ENCODE assay signal across 8 cellular contexts in the genomic region with DNA sequence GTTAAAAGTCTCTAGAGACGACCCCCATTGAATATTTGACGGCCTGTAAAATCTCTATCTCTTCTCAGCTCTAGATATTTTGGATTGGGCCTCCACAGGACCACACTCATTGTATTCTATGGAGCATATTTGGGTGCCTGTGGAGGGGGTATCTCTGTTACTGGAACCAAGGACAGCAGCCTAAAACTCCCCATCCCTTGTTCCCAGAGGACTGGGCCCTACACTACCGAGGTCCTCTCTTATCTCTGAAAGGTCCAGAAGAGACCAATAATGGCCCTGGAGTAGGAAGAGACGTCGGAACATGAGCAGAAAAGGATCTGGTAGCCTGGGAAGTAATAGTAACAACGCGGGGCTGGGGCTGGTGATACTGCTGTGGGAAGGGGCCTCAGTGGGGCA. TPM values are rescaled to one million over a fixed set of nuclear protein-coding genes. Genes with fewer than 3 reads are reported as not detected.
A peak's percentile ranks its signal among the peaks of the same experiment; 100 is the strongest.
DNase-seq lines count a peak whose midpoint lies in the region; ATAC-seq and TF ChIP-seq lines count a peak whose summit lies in the region.

No MANE protein-coding gene starts in this region.

- H3K4me1 Mint-ChIP-seq in activated T-cell treated with anti-CD3 and anti-CD28 coated beads, Interleukin-2, amount 50 U/mL, for 72 hours (ENCODE audit: low read depth): peaks cover 80% of the 10 kb centered on the region

- no peak for DNase-seq in activated T-cell treated with anti-CD3 and anti-CD28 coated beads, Interleukin-2, amount 50 U/mL, for 72 hours
- DNase-seq in activated T-cell treated with anti-CD3 and anti-CD28 coated beads, Interleukin-2, amount 50 U/mL, for 1 hour: no peak
- DNase-seq in ascending aorta (ENCODE audit: low spot score in 2 of 2) (no peak), right lobe of liver (no peak), upper lobe of left lung (no peak), D341Med (ENCODE audit: low spot score) (no peak), HPDE6-E6E7 (ENCODE audit: extremely low spot score) (no peak)

- TF ChIP-seq POLR2A in right lobe of liver (IDR thresholded peaks at IDR 0.05): no peak
- TF ChIP-seq POLR2A in upper lobe of left lung (IDR thresholded peaks at IDR 0.05): no peak

- TF ChIP-seq CTCF in ascending aorta (IDR thresholded peaks at IDR 0.05): no peak
- no peak for TF ChIP-seq CTCF in right lobe of liver (IDR thresholded peaks at IDR 0.05)
- no peak for TF ChIP-seq CTCF in upper lobe of left lung (IDR thresholded peaks at IDR 0.05)

- no peak for ATAC-seq in activated T-cell treated with anti-CD3 and anti-CD28 coated beads, Interleukin-2, amount 50 U/mL, for 72 hours (replicated peaks in 1 of 2)
- ATAC-seq in right lobe of liver (peak in 2 of 4 donors; percentile 5 to 11), upper lobe of left lung (ENCODE audit: low FRiP score in 2 of 2) (peak in 1 of 2 donors; percentile 5), GM18909 (IDR thresholded peaks at IDR 0.05; ENCODE audit: poor library complexity, unreplicated experiment) (no peak)

- no peaks in the 10 kb centered on the region for H3K27me3 Mint-ChIP-seq in activated T-cell treated with anti-CD3 and anti-CD28 coated beads, Interleukin-2, amount 50 U/mL, for 72 hours (ENCODE audit: low read depth)

- peak overlapping the region; percentile 97 for H3K27ac Mint-ChIP-seq in activated T-cell treated with anti-CD3 and anti-CD28 coated beads, Interleukin-2, amount 50 U/mL, for 72 hours

- H3K27ac ChIP-seq in ascending aorta (peak overlapping the region; percentile 95 to 96), right lobe of liver (peak overlapping the region; percentile 94 to 97 (median 96)), upper lobe of left lung (peak overlapping the region; percentile 95 to 98 (median 96))

- WGBS in right lobe of liver (ENCODE audit: insufficient coverage, low coverage, low lambda C conversion rate, missing lambda C conversion rate): 9% methylated on average over 7 of the region's 7 CpGs
- WGBS in upper lobe of left lung, 2 donors: 9 to 18% methylated on average over 3 to 7 of the region's 7 CpGs

- H3K4me3 Mint-ChIP-seq in activated T-cell treated with anti-CD3 and anti-CD28 coated beads, Interleukin-2, amount 50 U/mL, for 72 hours: peak overlapping the region; percentile 90 to 95

- H3K4me3 ChIP-seq in ascending aorta: peak overlapping the region; percentile 90 to 99
- peak overlapping the region; percentile 96 to 99 (median 96) for H3K4me3 ChIP-seq in right lobe of liver
- peak overlapping the region; percentile 64 to 91 (median 90) for H3K4me3 ChIP-seq in upper lobe of left lung

- H3K4me1 ChIP-seq in ascending aorta (peaks cover 6 to 16% of the 10 kb centered on the region in 2 donors), right lobe of liver (peaks cover 0 to 34% (median 10%) of the 10 kb centered on the region in 4 donors), upper lobe of left lung (peaks cover 49 to 72% (median 56%) of the 10 kb centered on the region in 4 donors)

- intact Hi-C loops in ascending aorta (cut with DNase I) (loop anchor here (1.0 kb wide), 2 partner anchors 29 to 107 kb away; a partner anchor contains a TSS), right lobe of liver (cut with DNase I) (no loop called here)

- H3K9me3 Mint-ChIP-seq in activated T-cell treated with anti-CD3 and anti-CD28 coated beads, Interleukin-2, amount 50 U/mL, for 72 hours: no peaks in the 10 kb centered on the region

- TF ChIP-seq EP300 in upper lobe of left lung (IDR thresholded peaks at IDR 0.05): no peak

- H3K27me3 ChIP-seq in ascending aorta (no peaks in the 10 kb centered on the region), right lobe of liver (no peaks in the 10 kb centered on the region), upper lobe of left lung (no peaks in the 10 kb centered on the region)

- H3K9me3 ChIP-seq in ascending aorta (no peaks in the 10 kb centered on the region), right lobe of liver (no peaks in the 10 kb centered on the region), upper lobe of left lung (no peaks in the 10 kb centered on the region)

- H3K36me3 Mint-ChIP-seq in activated T-cell treated with anti-CD3 and anti-CD28 coated beads, Interleukin-2, amount 50 U/mL, for 72 hours (ENCODE audit: insufficient read depth in 2 of 2): peaks cover 1 to 7% of the 10 kb centered on the region in 2 donors

- H3K36me3 ChIP-seq in ascending aorta (peaks cover under 1 to 11% of the 10 kb centered on the region in 2 donors), right lobe of liver (peaks cover 0 to 10% (median 0%) of the 10 kb centered on the region in 4 donors), upper lobe of left lung (peaks cover under 1 to 17% (median 7%) of the 10 kb centered on the region in 4 donors)

RNA-seq across cellular contexts. Expression of a gene that starts 0.5 kb away (rescaled TPM):
- total RNA-seq in activated T-cell treated with anti-CD3 and anti-CD28 coated beads, Interleukin-2, amount 50 U/mL, for 72 hours: 10 to 100 TPM; 50.5 to 62.2 TPM
- total RNA-seq in ascending aorta (39.3 TPM), right lobe of liver (10 to 100 TPM; 10.7 to 13.8 (median 12.6) TPM), upper lobe of left lung (10 to 100 TPM; 22.5 to 93.2 (median 34.2) TPM)

RNA-seq across cellular contexts. Expression of a gene that starts 0.6 kb away (rescaled TPM):
- total RNA-seq in activated T-cell treated with anti-CD3 and anti-CD28 coated beads, Interleukin-2, amount 50 U/mL, for 72 hours: 10 to 100 TPM; 13.5 to 20.0 TPM
- total RNA-seq in ascending aorta: 85.6 TPM
- total RNA-seq in right lobe of liver: 10 to 100 TPM; 11.4 to 15.2 (median 11.8) TPM
- 10 to 100 TPM in 3 of 6 donors, 1 to 10 TPM in 3; 6.2 to 25.9 (median 11.3) TPM for total RNA-seq in upper lobe of left lung

RNA-seq across cellular contexts. Expression of a gene that starts 29.2 kb away (rescaled TPM):
- 10 to 100 TPM; 47.0 to 62.5 TPM for total RNA-seq in activated T-cell treated with anti-CD3 and anti-CD28 coated beads, Interleukin-2, amount 50 U/mL, for 72 hours
- total RNA-seq in ascending aorta (11.6 TPM), right lobe of liver (10 to 100 TPM; 17.0 to 24.1 (median 21.6) TPM), upper lobe of left lung (10 to 100 TPM; 26.3 to 37.7 (median 32.6) TPM)

RNA-seq across cellular contexts. Expression of a gene that starts 54.0 kb away (rescaled TPM):
- 10 to 100 TPM; 14.6 to 18.1 TPM for total RNA-seq in activated T-cell treated with anti-CD3 and anti-CD28 coated beads, Interleukin-2, amount 50 U/mL, for 72 hours
- total RNA-seq in ascending aorta: 0.32 TPM
- under 1 TPM in 3 of 6 experiments, not detected in 3; 0.07 to 0.38 (median 0.12) TPM for total RNA-seq in right lobe of liver
- total RNA-seq in upper lobe of left lung: 1 to 10 TPM in 4 of 6 donors, under 1 TPM in 2; 0.33 to 2.1 (median 1.1) TPM
